ENCODE assay signal across 9 cellular contexts in genomic region chr1:229452956-229453801, GRCh38. TPM values are rescaled to one million over a fixed set of nuclear protein-coding genes. Genes with fewer than 3 reads are reported as not detected.
DNase-seq lines count a peak whose midpoint lies in the region; ATAC-seq, FAIRE-seq and TF ChIP-seq lines count a peak whose summit lies in the region.
"Had no signal": no experiment of that assay in that cellular context is flagged by ENCODE, and none has a peak within 500 bp of the region (broad histone marks: within the 10 kb centered on the region; RNA-seq: fewer than 3 reads in every experiment).

No MANE protein-coding gene starts in this region.

- peaks cover 65% of the 10 kb centered on the region for H3K36me3 ChIP-seq in DOHH2 (ENCODE audit: control insufficient read depth, low read length)
- H3K36me3 ChIP-seq in astrocyte (ENCODE audit: insufficient read depth, low read length): peaks cover 23% of the 10 kb centered on the region

- TF ChIP-seq CTCF in DOHH2 (IDR thresholded peaks at IDR 0.05; ENCODE audit: low read depth, low read length, poor library complexity, severe bottlenecking) (peak; percentile 47), LNCAP (IDR thresholded peaks at IDR 0.05) (peak; percentile 87), astrocyte (IDR thresholded peaks at IDR 0.05; ENCODE audit: insufficient read depth, low read depth, low read length) (peak; percentile 50), glutamatergic neuron (IDR thresholded peaks at IDR 0.05; ENCODE audit: partially characterized antibody, unreplicated experiment) (no peak)

- H3K36me3 Mint-ChIP-seq in astrocyte (ENCODE audit: low read depth, unreplicated experiment) (peaks cover 10% of the 10 kb centered on the region), glutamatergic neuron (ENCODE audit: unreplicated experiment) (no peaks in the 10 kb centered on the region)

- H3K27ac ChIP-seq in DOHH2 (ENCODE audit: low read depth, low read length) (no peak overlapping the region), astrocyte (ENCODE audit: low read depth, low read length) (no peak overlapping the region)

- no peaks in the 10 kb centered on the region for H3K4me1 ChIP-seq in DOHH2 (ENCODE audit: control insufficient read depth, low read length)
- no peaks in the 10 kb centered on the region for H3K4me1 ChIP-seq in astrocyte (ENCODE audit: insufficient read depth, low read length)

- H3K27me3 ChIP-seq in DOHH2 (ENCODE audit: control insufficient read depth, low read length) (no peaks in the 10 kb centered on the region), astrocyte (ENCODE audit: insufficient read depth, low read length) (no peaks in the 10 kb centered on the region)

- H3K4me2 ChIP-seq in DOHH2 (ENCODE audit: low read length) (no peak overlapping the region), astrocyte (ENCODE audit: low read length) (no peak overlapping the region)

- H3K9ac ChIP-seq in astrocyte (ENCODE audit: low read length): no peak overlapping the region

- no peak overlapping the region for H2AFZ ChIP-seq in astrocyte (ENCODE audit: low read depth, low read length)

- DNase-seq in astrocyte (ENCODE audit: low read depth): no peak
- DNase-seq in myocyte (ENCODE audit: low read depth): peak; percentile 45
- no peak for DNase-seq in activated CD8-positive, alpha-beta memory T cell treated with anti-CD3 and anti-CD28 coated beads, Interleukin-2, amount 50 U/mL, for 4 hours
- no peak for DNase-seq in glutamatergic neuron
- no peak for DNase-seq in activated CD4-positive, alpha-beta T cell treated with anti-CD3 and anti-CD28 coated beads, Interleukin-2, amount 50 U/mL, for 48 hours

- ATAC-seq in HG03354 (IDR thresholded peaks at IDR 0.05; ENCODE audit: poor library complexity, severe bottlenecking, unreplicated experiment): no peak

- H3K4me3 ChIP-seq in DOHH2 (ENCODE audit: low read length): no peak overlapping the region
- H3K4me3 ChIP-seq in astrocyte (ENCODE audit: insufficient read depth, low read depth, low read length): no peak overlapping the region

- peaks cover 3% of the 10 kb centered on the region for H3K4me1 Mint-ChIP-seq in astrocyte (ENCODE audit: low read depth, unreplicated experiment)
- H3K4me1 Mint-ChIP-seq in glutamatergic neuron (ENCODE audit: low read depth, unreplicated experiment): no peaks in the 10 kb centered on the region

- H3K9me2 ChIP-seq in DOHH2 (replicated peaks; ENCODE audit: control insufficient read depth, low read length): no peaks in the 10 kb centered on the region

- H4K20me1 ChIP-seq in DOHH2 (ENCODE audit: control insufficient read depth, insufficient read depth, low read depth, low read length) (no peaks in the 10 kb centered on the region; the same call in 1 of the 2 replicates), astrocyte (ENCODE audit: insufficient read depth, low read length) (no peaks in the 10 kb centered on the region)

- no peaks in the 10 kb centered on the region for H3K27me3 Mint-ChIP-seq in astrocyte (ENCODE audit: low read depth, unreplicated experiment)
- no peaks in the 10 kb centered on the region for H3K27me3 Mint-ChIP-seq in glutamatergic neuron (ENCODE audit: unreplicated experiment)

- H3F3A ChIP-seq in DOHH2 (ENCODE audit: control insufficient read depth, insufficient read depth): peaks cover 3% of the 10 kb centered on the region; the same call in 1 of the 2 replicates

- H3K79me2 ChIP-seq in DOHH2 (ENCODE audit: control insufficient read depth, low read length) (no peaks in the 10 kb centered on the region), astrocyte (ENCODE audit: insufficient read depth, low read length) (no peaks in the 10 kb centered on the region)

- H3K27ac Mint-ChIP-seq in astrocyte (ENCODE audit: unreplicated experiment): no peak overlapping the region
- no peak overlapping the region for H3K27ac Mint-ChIP-seq in glutamatergic neuron (ENCODE audit: unreplicated experiment)

- H3K9me3 ChIP-seq in DOHH2 (ENCODE audit: control insufficient read depth, insufficient read depth, low read length): no peaks in the 10 kb centered on the region
- H3K9me3 ChIP-seq in astrocyte (ENCODE audit: insufficient read depth, low read depth, low read length): no peaks in the 10 kb centered on the region

- no peak for FAIRE-seq in astrocyte (lab: Jason Lieb, UNC)

- H3K4me3 Mint-ChIP-seq in astrocyte (ENCODE audit: unreplicated experiment) (no peak overlapping the region), glutamatergic neuron (ENCODE audit: unreplicated experiment) (no peak overlapping the region)

- H3K9me3 Mint-ChIP-seq in astrocyte (ENCODE audit: unreplicated experiment) (no peaks in the 10 kb centered on the region), glutamatergic neuron (ENCODE audit: unreplicated experiment) (no peaks in the 10 kb centered on the region)

RNA-seq across cellular contexts. Expression of gene ACTA1, which starts 19.3 kb away (rescaled TPM):
- total RNA-seq in astrocyte (16.2 and 19.0 TPM in 2 replicates), myocyte (1,702 and 1,763 TPM in 2 replicates), glutamatergic neuron (ENCODE audit: unreplicated experiment) (1.9 TPM)
- 719 TPM for polyA plus RNA-seq in myocyte (2012)
- total RNA-seq: pulmonary artery endothelial cell had no signal

RNA-seq across cellular contexts. Expression of gene NUP133, which starts 55.0 kb away (rescaled TPM):
- total RNA-seq in astrocyte (34.4 and 35.1 TPM in 2 replicates), myocyte (29.9 and 40.8 TPM in 2 replicates), glutamatergic neuron (ENCODE audit: unreplicated experiment) (42.9 TPM)
- polyA plus RNA-seq in myocyte (2012): 11.6 TPM

Comparison
In these comparisons a context has a peak if more than half of its experiments do, and no peak if none do; other contexts are left out.
1. RNA of gene ACTA1, which starts 19.3 kb away (total RNA-seq): 1,702 to 1,763 TPM in myocyte; 16.2 to 19.0 TPM in astrocyte and 1.9 TPM in glutamatergic neuron (single experiment); every median in the first group is over 10 times any median in the second.